ENCODE assay signal across 8 cellular contexts in genomic region chr4:70704333-70705145, GRCh38. TPM values are rescaled to one million over a fixed set of nuclear protein-coding genes. Genes with fewer than 3 reads are reported as not detected.
DNase-seq lines count a peak whose midpoint lies in the region; ATAC-seq and TF ChIP-seq lines count a peak whose summit lies in the region.

No MANE protein-coding gene starts in this region.

- H3K27me3 ChIP-seq in HUES64 (ENCODE audit: insufficient read depth, low read length) (no peaks in the 10 kb centered on the region), thyroid gland (no peaks in the 10 kb centered on the region)

- H3K36me3 ChIP-seq in HUES64 (ENCODE audit: insufficient read depth, low read length): no peaks in the 10 kb centered on the region
- H3K36me3 ChIP-seq in thyroid gland: no peaks in the 10 kb centered on the region

- peak; percentile 66 for ATAC-seq in GM21526 (IDR thresholded peaks at IDR 0.05; ENCODE audit: low FRiP score, unreplicated experiment)

- intact Hi-C loops in thyroid gland (cut with DNase I): loop anchor here (10.0 kb wide), 1 partner anchor 130 kb away; the partner anchor contains the start of gene GRSF1

- no peaks in the 10 kb centered on the region for H3K9me3 ChIP-seq in HUES64 (ENCODE audit: insufficient read depth, low read depth, low read length)
- no peaks in the 10 kb centered on the region for H3K9me3 ChIP-seq in thyroid gland

- TF ChIP-seq CTCF in fibroblast of the aortic adventitia (IDR thresholded peaks at IDR 0.05; ENCODE audit: insufficient read depth, low read length) (peak; percentile 33), nephron (IDR thresholded peaks at IDR 0.05; ENCODE audit: unreplicated experiment in 3 of 3) (peak; percentile 23 to 53 (median 30)), thyroid gland (IDR thresholded peaks at IDR 0.05) (peak in 3 of 6 experiments; percentile 22 to 46 (median 29))

- H3K9me3 Mint-ChIP-seq in nephron: no peaks in the 10 kb centered on the region

- no peaks in the 10 kb centered on the region for H3K27me3 Mint-ChIP-seq in nephron (ENCODE audit: low read depth)

- H3K4me3 Mint-ChIP-seq in nephron: peak overlapping the region; percentile 86 to 98 (median 96)

- DNase-seq in DMS79 (lab: John Stamatoyannopoulos, UW) (peak; percentile 71), RPMI7951 (ENCODE audit: low read depth) (peak; percentile 67), activated gamma-delta T cell (lab: John Stamatoyannopoulos, UW) (peak; percentile 52), fibroblast of the aortic adventitia (ENCODE audit: low read depth) (peak; percentile 56), thyroid gland (peak; percentile 95 to 96)

- H3K4me3 ChIP-seq in HUES64 (ENCODE audit: low read length): peak overlapping the region; percentile 88
- peak overlapping the region; percentile 81 for H3K4me3 ChIP-seq in fibroblast of the aortic adventitia (ENCODE audit: low read depth, low read length)
- H3K4me3 ChIP-seq in thyroid gland (replicated peaks in 1 of 3): peak overlapping the region; percentile 75 to 86 (median 78)

- peak overlapping the region; percentile 99 to 100 (median 99) for H3K27ac Mint-ChIP-seq in nephron

- H3K4me1 ChIP-seq in HUES64 (ENCODE audit: insufficient read depth, low read length) (peaks cover 21% of the 10 kb centered on the region; the same call in 1 of the 2 replicates), thyroid gland (peaks cover 16 to 31% of the 10 kb centered on the region in 2 donors)

- H3K36me3 Mint-ChIP-seq in nephron (ENCODE audit: low read depth): no peaks in the 10 kb centered on the region

- TF ChIP-seq POLR2A in thyroid gland (IDR thresholded peaks at IDR 0.05): peak in 1 of 2 donors; percentile 67

- peak overlapping the region; percentile 84 for H3K9ac ChIP-seq in HUES64 (ENCODE audit: low read depth, low read length)

- under 1% methylated on average over 86 of the region's 86 CpGs for WGBS in HUES64
- WGBS in thyroid gland, 2 donors: 1 to 2% methylated on average over 28 to 37 of the region's 86 CpGs

- H3K27ac ChIP-seq in HUES64 (ENCODE audit: low read depth, low read length) (peak overlapping the region; percentile 82), thyroid gland (peak overlapping the region; percentile 82 to 98 (median 94))

- peaks cover 26% of the 10 kb centered on the region for H3K4me1 Mint-ChIP-seq in nephron

RNA-seq across cellular contexts. Expression of gene UTP3, which starts 16.2 kb away (rescaled TPM):
- 38.2 TPM for polyA plus RNA-seq in HUES64 (2013, experiment 1 of 2)
- polyA plus RNA-seq in HUES64 (2013, experiment 2 of 2): 45.2 TPM
- 15.0 and 16.0 TPM in 2 replicates for total RNA-seq in RPMI7951 (2014; rRNA removed; shearing (Covaris generic))
- 22.5 and 30.6 TPM in 2 replicates for total RNA-seq in fibroblast of the aortic adventitia (ENCODE audit: low replicate concordance)
- total RNA-seq in thyroid gland: 10 to 100 TPM; 12.4 to 17.7 (median 15.5) TPM

RNA-seq across cellular contexts. Expression of gene RUFY3, which starts 17.2 kb away (rescaled TPM):
- 24.7 TPM for polyA plus RNA-seq in HUES64 (2013, experiment 1 of 2)
- 34.6 TPM for polyA plus RNA-seq in HUES64 (2013, experiment 2 of 2)
- 15.7 and 16.0 TPM in 2 replicates for total RNA-seq in RPMI7951 (2014; rRNA removed; shearing (Covaris generic))
- total RNA-seq in fibroblast of the aortic adventitia (ENCODE audit: low replicate concordance) (64.8 and 116 TPM in 2 replicates), thyroid gland (100 to 1,000 TPM; 148 to 242 (median 155) TPM)

RNA-seq across cellular contexts. Expression of gene JCHAIN, which starts 38.2 kb away (rescaled TPM):
- not detected for polyA plus RNA-seq in HUES64 (2013, experiment 1 of 2)
- not detected for polyA plus RNA-seq in HUES64 (2013, experiment 2 of 2)
- not detected in 2 replicates for total RNA-seq in RPMI7951 (2014; rRNA removed; shearing (Covaris generic))
- total RNA-seq in fibroblast of the aortic adventitia (ENCODE audit: low replicate concordance) (0.99 and 18.2 TPM in 2 replicates), thyroid gland (100 to 1,000 TPM in 1 of 4 donors, 1 to 10 TPM in 1, under 1 TPM in 1, not detected in 1; 0.67 to 154 (median 3.7) TPM)

Comparison
In these comparisons a context has a peak if more than half of its experiments do, and no peak if none do; other contexts are left out.
1. Peak in every context shown above with its lines: DNase-seq, ATAC-seq, H3K4me3 ChIP-seq and H3K27ac ChIP-seq.